ENCODE assay signal across 1 cellular context in the genomic region with DNA sequence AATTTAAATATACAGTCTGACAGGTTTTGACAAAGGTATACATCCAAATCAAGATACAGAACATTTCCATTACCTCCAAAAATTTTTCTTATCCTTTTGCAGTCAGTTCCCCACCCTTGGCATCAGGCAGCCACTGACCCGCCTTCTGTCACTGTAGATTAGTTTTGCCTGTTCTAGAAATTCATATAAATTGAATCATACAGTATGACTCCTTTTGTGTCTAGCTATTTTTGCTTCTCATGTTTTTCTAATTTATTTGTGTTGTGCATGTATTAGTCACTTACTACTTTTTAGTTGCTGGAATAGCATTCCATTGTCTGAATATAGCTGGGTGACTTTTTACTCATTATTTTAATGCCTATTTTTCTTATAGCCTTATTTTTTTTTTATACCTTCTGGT.
A peak's percentile ranks its signal among the peaks of the same experiment; 100 is the strongest.
TF ChIP-seq lines count a peak whose summit lies in the region.

No MANE protein-coding gene starts in this region.

TF ChIP-seq in SK-N-SH, 30 proteins besides CTCF, POLR2A, EP300 and RAD21 (continued from another document):
- TF ChIP-seq, protein P1, sequence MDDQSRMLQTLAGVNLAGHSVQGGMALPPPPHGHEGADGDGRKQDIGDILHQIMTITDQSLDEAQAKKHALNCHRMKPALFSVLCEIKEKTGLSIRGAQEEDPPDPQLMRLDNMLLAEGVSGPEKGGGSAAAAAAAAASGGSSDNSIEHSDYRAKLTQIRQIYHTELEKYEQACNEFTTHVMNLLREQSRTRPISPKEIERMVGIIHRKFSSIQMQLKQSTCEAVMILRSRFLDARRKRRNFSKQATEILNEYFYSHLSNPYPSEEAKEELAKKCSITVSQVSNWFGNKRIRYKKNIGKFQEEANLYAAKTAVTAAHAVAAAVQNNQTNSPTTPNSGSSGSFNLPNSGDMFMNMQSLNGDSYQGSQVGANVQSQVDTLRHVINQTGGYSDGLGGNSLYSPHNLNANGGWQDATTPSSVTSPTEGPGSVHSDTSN (IDR thresholded peaks at IDR 0.05) = peak; percentile 95
TF ChIP-seq in SK-N-SH: peak in this region for 11.
